15 cellular contexts compared by ENCODE assay signal in the genomic region with DNA sequence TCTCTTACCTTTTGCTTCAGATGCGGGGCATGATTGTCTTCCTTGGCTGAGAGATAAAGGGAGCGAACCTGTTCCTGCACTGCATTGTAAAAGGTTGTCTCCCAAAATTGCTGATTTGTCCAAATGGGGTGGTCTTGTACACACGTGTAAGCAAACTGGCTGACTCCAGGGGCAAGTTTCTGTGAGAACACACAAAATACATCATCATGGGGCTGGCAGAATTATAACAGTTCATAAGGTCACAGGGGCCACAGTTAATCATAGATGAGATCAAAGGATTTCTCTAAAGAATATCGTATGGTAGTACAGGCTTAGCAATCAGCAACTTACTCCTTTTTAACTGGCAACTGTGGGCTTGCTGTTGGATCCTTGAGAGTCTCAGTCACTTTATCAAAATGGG.
DNase-seq lines count a peak whose midpoint lies in the region; ATAC-seq and TF ChIP-seq lines count a peak whose summit lies in the region.
"Had no signal": no experiment of that assay in that cellular context is flagged by ENCODE, and none has a peak within 500 bp of the region (broad histone marks: within the 10 kb centered on the region; RNA-seq: fewer than 3 reads in every experiment).

No MANE protein-coding gene starts in this region.

- no peaks in the 10 kb centered on the region for H4K20me1 ChIP-seq in IMR-90 (ENCODE audit: insufficient read depth, low read length)

- H3K23ac ChIP-seq in IMR-90 (ENCODE audit: low read depth, low read length): peak overlapping the region; percentile 49; the same call in 1 of the 2 replicates

- no peak for TF ChIP-seq RAD21 in IMR-90 (IDR thresholded peaks at IDR 0.05; ENCODE audit: low read length)

- peaks cover 2% of the 10 kb centered on the region for H3K36me3 Mint-ChIP-seq in activated naive CD8-positive, alpha-beta T cell treated with anti-CD3 and anti-CD28 coated beads for 36 hours
- peaks cover 11% of the 10 kb centered on the region for H3K36me3 Mint-ChIP-seq in nephron progenitor cell (ENCODE audit: low read depth)
- peaks cover 7 to 10% of the 10 kb centered on the region in 2 donors for H3K36me3 Mint-ChIP-seq in CD4-positive, alpha-beta memory T cell

- no peak for TF ChIP-seq CTCF in IMR-90 (conservative IDR thresholded peaks at IDR 0.05; ENCODE audit: low read depth, low read length)
- TF ChIP-seq CTCF in nephron progenitor cell (IDR thresholded peaks at IDR 0.05): no peak

- no peak overlapping the region for H3K4me3 Mint-ChIP-seq in activated naive CD8-positive, alpha-beta T cell treated with anti-CD3 and anti-CD28 coated beads for 36 hours
- peak overlapping the region; percentile 55 for H3K4me3 Mint-ChIP-seq in nephron progenitor cell
- no peak overlapping the region for H3K4me3 Mint-ChIP-seq in CD4-positive, alpha-beta memory T cell
- H3K4me3 Mint-ChIP-seq: neural crest cell had no signal

- H3K4me1 Mint-ChIP-seq in activated naive CD8-positive, alpha-beta T cell treated with anti-CD3 and anti-CD28 coated beads for 36 hours: peaks cover 37% of the 10 kb centered on the region
- peaks cover 37% of the 10 kb centered on the region for H3K4me1 Mint-ChIP-seq in nephron progenitor cell
- peaks cover 12 to 27% (median 17%) of the 10 kb centered on the region in 4 donors for H3K4me1 Mint-ChIP-seq in CD4-positive, alpha-beta memory T cell

- peak overlapping the region; percentile 92 for H3K18ac ChIP-seq in IMR-90 (ENCODE audit: low read depth, low read length)

- H3K4me3 ChIP-seq in IMR-90 (ENCODE audit: insufficient read depth, low read depth, low read length): no peak overlapping the region
- H3K4me3 ChIP-seq in CD4-positive, alpha-beta memory T cell (ENCODE audit: low read length in 2 of 2): no peak overlapping the region
- H3K4me3 ChIP-seq: HAP-1, left ventricle myocardium inferior, Peyer's patch had no signal

- peak overlapping the region; percentile 27 to 79 for H4K8ac ChIP-seq in IMR-90 (ENCODE audit: low read depth in 2 of 2, low read length in 2 of 2)

- no TSS peak for BruUV-seq in IMR-90 (replicated peaks; lab: Mats Ljungman, UMichigan)

- peak overlapping the region; percentile 96; the same call in 2 of the 3 replicates for H2BK15ac ChIP-seq in IMR-90 (ENCODE audit: low read depth, low read length)

- intact Hi-C loops in IMR-90 (cut with micrococcal nuclease): loop anchor here (2.0 to 10.0 kb wide), 2 partner anchors 49 to 217 kb away; no protein-coding TSS in a partner anchor
- intact Hi-C loops in CD4-positive, alpha-beta memory T cell (cut with micrococcal nuclease): no loop called here

- H2BK5ac ChIP-seq in IMR-90 (ENCODE audit: low read depth, low read length, poor library complexity, severe bottlenecking): peak overlapping the region; percentile 80

- H3K4me2 ChIP-seq in IMR-90 (ENCODE audit: low read depth, low read length): peak overlapping the region; percentile 17; the same call in 1 of the 2 replicates

- H3K27ac Mint-ChIP-seq in activated naive CD8-positive, alpha-beta T cell treated with anti-CD3 and anti-CD28 coated beads for 36 hours: peak overlapping the region; percentile 71
- peak overlapping the region; percentile 97 for H3K27ac Mint-ChIP-seq in nephron progenitor cell
- H3K27ac Mint-ChIP-seq in CD4-positive, alpha-beta memory T cell: peak overlapping the region in 2 of 7 donors; percentile 28 to 29

- peak overlapping the region; percentile 86 for H2BK20ac ChIP-seq in IMR-90 (ENCODE audit: low read depth, low read length)

- no peak overlapping the region for H2AK9ac ChIP-seq in IMR-90 (replicated peaks; ENCODE audit: low read depth, low read length, poor library complexity)

- peaks cover 7% of the 10 kb centered on the region for H3K36me3 ChIP-seq in IMR-90 (ENCODE audit: control insufficient read depth, insufficient read depth, low read length)
- no peaks in the 10 kb centered on the region for H3K36me3 ChIP-seq in CD4-positive, alpha-beta memory T cell (ENCODE audit: insufficient read depth, low read length)
- H3K36me3 ChIP-seq: HAP-1 had no signal

- no peaks in the 10 kb centered on the region for H3K27me3 Mint-ChIP-seq in activated naive CD8-positive, alpha-beta T cell treated with anti-CD3 and anti-CD28 coated beads for 36 hours
- H3K27me3 Mint-ChIP-seq in nephron progenitor cell (ENCODE audit: low read depth, poor library complexity): no peaks in the 10 kb centered on the region
- no peaks in the 10 kb centered on the region for H3K27me3 Mint-ChIP-seq in CD4-positive, alpha-beta memory T cell

- peak overlapping the region; percentile 92 for H2AK5ac ChIP-seq in IMR-90 (ENCODE audit: low read depth, low read length)

- H4K5ac ChIP-seq in IMR-90 (ENCODE audit: low read depth, low read length): peak overlapping the region; percentile 96

- peak overlapping the region; percentile 89 for H4K91ac ChIP-seq in IMR-90 (ENCODE audit: insufficient read depth, low read depth, low read length)

- H3K4ac ChIP-seq in IMR-90 (ENCODE audit: low read depth, low read length): peak overlapping the region; percentile 70

- no peak for ATAC-seq in IMR-90 (ENCODE audit: low read depth)

- peaks cover 4 to 41% of the 10 kb centered on the region in 2 experiments for H3K79me1 ChIP-seq in IMR-90 (ENCODE audit: low read depth in 1 of 2, low read length in 2 of 2)

- TF ChIP-seq POLR2A in IMR-90 (IDR thresholded peaks at IDR 0.05; ENCODE audit: low read depth, low read length): no peak

- dilution Hi-C loops in IMR-90 (cut with HindIII; ENCODE audit: low sequenced_read_pairs, unreplicated experiment): no loop called here

- no peak overlapping the region for H2AFZ ChIP-seq in IMR-90 (replicated peaks; ENCODE audit: low read length, poor library complexity)

- peaks cover 14% of the 10 kb centered on the region for H3K9me1 ChIP-seq in IMR-90 (ENCODE audit: insufficient read depth, low read length)

- no peaks in the 10 kb centered on the region for H3K27me3 ChIP-seq in IMR-90 (ENCODE audit: control insufficient read depth, insufficient read depth, low read length)
- no peaks in the 10 kb centered on the region for H3K27me3 ChIP-seq in CD4-positive, alpha-beta memory T cell (ENCODE audit: insufficient read depth, low read length)
- H3K27me3 ChIP-seq: Peyer's patch had no signal

- no CpG with 5 or more reads among the region's 4 CpGs for WGBS in IMR-90 (ENCODE audit: extremely low coverage in 2 of 2, insufficient read length in 1 of 2), 2 experiments

- CTCF ChIA-PET in IMR-90 (lab: Yijun Ruan, JAX): interaction anchor here (1.4 kb wide), 1 partner anchor 100 kb away, joined by 4 read pairs; no protein-coding TSS in a partner anchor
- CTCF ChIA-PET in CD4-positive, alpha-beta memory T cell (lab: Charles Lee; ENCODE audit: partially characterized antibody): interaction anchor here (0.6 kb wide), 1 partner anchor 28 kb away, joined by 3 read pairs; no protein-coding TSS in a partner anchor

- no peaks in the 10 kb centered on the region for H3K9me3 ChIP-seq in IMR-90 (ENCODE audit: control insufficient read depth, insufficient read depth, low read length)
- no peaks in the 10 kb centered on the region for H3K9me3 ChIP-seq in CD4-positive, alpha-beta memory T cell (ENCODE audit: control insufficient read depth in 1 of 2, low read length in 2 of 2)
- H3K9me3 ChIP-seq: HAP-1, left ventricle myocardium inferior, Peyer's patch had no signal

- in situ Hi-C loops in IMR-90 (cut with MboI; ENCODE audit: low sequenced_read_pairs): no loop called here
- in situ Hi-C loops in KBM-7 (cut with MboI; ENCODE audit: low pct_unique_long_range_greater_than_20kb, low sequenced_read_pairs): no loop called here

- POLR2A ChIA-PET in IMR-90 (lab: Charles Lee; ENCODE audit: unreplicated experiment): no interaction called here
- POLR2A ChIA-PET in CD4-positive, alpha-beta memory T cell (lab: Charles Lee; ENCODE audit: partially characterized antibody): no interaction called here

- H3K4me1 ChIP-seq in IMR-90 (ENCODE audit: control insufficient read depth, insufficient read depth, low read length): peaks cover 16% of the 10 kb centered on the region
- H3K4me1 ChIP-seq in CD4-positive, alpha-beta memory T cell (ENCODE audit: insufficient read depth, low read length): peaks cover 13% of the 10 kb centered on the region
- H3K4me1 ChIP-seq: Peyer's patch had no signal

- DNase-seq in NCI-H524 (lab: John Stamatoyannopoulos, UW): peak; percentile 0 to 4
- DNase-seq in NCI-H524 treated with DMSO at 0.1 percent for 48 hours (lab: John Stamatoyannopoulos, UW): no peak
- no peak for DNase-seq in IMR-90
- DNase-seq in activated naive CD8-positive, alpha-beta T cell treated with anti-CD3 and anti-CD28 coated beads for 36 hours: no peak
- peak; percentile 12 for DNase-seq in nephron progenitor cell
- DNase-seq in dedifferentiated amniotic fluid mesenchymal stem cell (ENCODE audit: extremely low spot score): no peak
- no peak for DNase-seq in KBM-7
- DNase-seq in CD4-positive, alpha-beta memory T cell: no peak
- DNase-seq: activated CD4-positive, alpha-beta T cell treated with anti-CD3 and anti-CD28 coated beads, Interleukin-2, amount 50 U/mL, for 48 hours; left ventricle myocardium inferior; Peyer's patch; substantia nigra had no signal

- H3K14ac ChIP-seq in IMR-90 (replicated peaks; ENCODE audit: low read depth, low read length): peak overlapping the region; percentile 87

- H3K27ac ChIP-seq in IMR-90 (ENCODE audit: insufficient read depth, low read length): peak overlapping the region; percentile 85
- no peak overlapping the region for H3K27ac ChIP-seq in CD4-positive, alpha-beta memory T cell (ENCODE audit: low read depth, low read length)
- H3K27ac ChIP-seq: 22Rv1, left ventricle myocardium inferior, Peyer's patch had no signal

- peak overlapping the region; percentile 88 for H2BK120ac ChIP-seq in IMR-90 (ENCODE audit: low read depth, low read length)

- no peaks in the 10 kb centered on the region for H3K9me3 Mint-ChIP-seq in activated naive CD8-positive, alpha-beta T cell treated with anti-CD3 and anti-CD28 coated beads for 36 hours
- no peaks in the 10 kb centered on the region for H3K9me3 Mint-ChIP-seq in nephron progenitor cell
- H3K9me3 Mint-ChIP-seq in CD4-positive, alpha-beta memory T cell: no peaks in the 10 kb centered on the region
- H3K9me3 Mint-ChIP-seq: neural crest cell had no signal

- peak overlapping the region; percentile 60 for H3K9ac ChIP-seq in IMR-90 (ENCODE audit: low read depth, low read length)

- H3K56ac ChIP-seq in IMR-90 (ENCODE audit: extremely low read depth, insufficient read depth, low read length): peak overlapping the region; percentile 78

TF ChIP-seq in IMR-90, 13 proteins besides CTCF, POLR2A, EP300 and RAD21 (continues in another document):
- no peak for TF ChIP-seq BHLHE40 (IDR thresholded peaks at IDR 0.05; ENCODE audit: low read depth, low read length)
- no peak for TF ChIP-seq CEBPB (IDR thresholded peaks at IDR 0.05; ENCODE audit: low read depth, low read length)
- TF ChIP-seq, protein P1, sequence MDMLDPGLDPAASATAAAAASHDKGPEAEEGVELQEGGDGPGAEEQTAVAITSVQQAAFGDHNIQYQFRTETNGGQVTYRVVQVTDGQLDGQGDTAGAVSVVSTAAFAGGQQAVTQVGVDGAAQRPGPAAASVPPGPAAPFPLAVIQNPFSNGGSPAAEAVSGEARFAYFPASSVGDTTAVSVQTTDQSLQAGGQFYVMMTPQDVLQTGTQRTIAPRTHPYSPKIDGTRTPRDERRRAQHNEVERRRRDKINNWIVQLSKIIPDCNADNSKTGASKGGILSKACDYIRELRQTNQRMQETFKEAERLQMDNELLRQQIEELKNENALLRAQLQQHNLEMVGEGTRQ (IDR thresholded peaks at IDR 0.05; ENCODE audit: low read depth, low read length): no peak

Comparison
In these comparisons a context has a peak if more than half of its experiments do, and no peak if none do; other contexts are left out.
1. DNase-seq: peak in NCI-H524 (2 of 2) and nephron progenitor cell (single experiment); none in NCI-H524 treated with DMSO at 0.1 percent for 48 hours (single experiment), IMR-90 (single experiment), activated naive CD8-positive, alpha-beta T cell treated with anti-CD3 and anti-CD28 coated beads for 36 hours (single experiment), dedifferentiated amniotic fluid mesenchymal stem cell (single experiment), KBM-7 (single experiment) and CD4-positive, alpha-beta memory T cell (0 of 5).